ENCODE assay signal across 34 cellular contexts in the genomic region with DNA sequence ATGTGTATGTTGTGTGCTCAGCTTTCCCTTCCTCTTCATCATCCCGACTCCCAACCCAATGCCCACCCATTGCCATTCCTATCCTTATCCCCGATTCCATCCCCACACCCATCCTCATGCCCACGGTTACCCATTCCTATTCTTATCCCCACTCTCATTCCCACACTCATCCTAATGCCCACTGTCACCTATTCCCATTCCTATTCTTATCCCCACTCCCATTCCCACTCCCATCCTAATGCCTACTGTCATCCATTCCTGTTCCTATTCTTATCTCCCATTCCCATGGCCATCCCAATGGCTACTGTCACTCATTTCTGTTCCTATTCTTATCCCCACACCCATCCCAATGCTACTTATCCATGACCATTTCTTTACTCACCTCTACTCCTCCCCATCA.
"Had no signal": no experiment of that assay in that cellular context is flagged by ENCODE, and none has a peak within 500 bp of the region (broad histone marks: within the 10 kb centered on the region; RNA-seq: fewer than 3 reads in every experiment).

No MANE protein-coding gene starts in this region.

- H3K36me3 ChIP-seq: adrenal gland, ascending aorta, brain microvascular endothelial cell, breast epithelium, cardiac muscle cell had no signal

- H3K4me1 ChIP-seq: adrenal gland, ascending aorta, body of pancreas, breast epithelium had no signal

- ATAC-seq: activated naive CD4-positive, alpha-beta T cell treated with anti-CD3 and anti-CD28 coated beads, Interleukin-2, amount 50 U/mL, for 72 hours; activated naive CD8-positive, alpha-beta T cell treated with anti-CD3 and anti-CD28 coated beads, Interleukin-2, amount 50 U/mL, for 24 hours; activated T-cell treated with anti-CD3 and anti-CD28 coated beads, Interleukin-2, amount 50 U/mL, for 4 hours; activated T-cell treated with anti-CD3 and anti-CD28 coated beads, Interleukin-2, amount 50 U/mL, for 72 hours; activated T-helper 17 cell treated with anti-CD3 and anti-CD28 coated beads, Interleukin-2, amount 50 U/mL, for 72 hours; body of pancreas had no signal

- H3K27ac ChIP-seq: adrenal gland, ascending aorta, body of pancreas, brain microvascular endothelial cell, breast epithelium, cardiac muscle cell had no signal

- H3K9me3 ChIP-seq: adrenal gland, ascending aorta, body of pancreas, breast epithelium had no signal

- FAIRE-seq: astrocyte, bronchial epithelial cell had no signal

- H3K4me3 ChIP-seq: adrenal gland, ascending aorta, body of pancreas, breast epithelium, cardiac muscle cell had no signal

- DNase-seq: activated effector memory CD4-positive, alpha-beta T cell treated with anti-CD3 and anti-CD28 coated beads, Interleukin-2, amount 50 U/mL, for 16 hours; activated effector memory CD4-positive, alpha-beta T cell treated with Interleukin-2 at 50 U/mL for 16 hours; activated gamma-delta T cell; activated gamma-delta T cell treated with Interleukin-2 at 50 U/mL for 16 hours; activated naive CD4-positive, alpha-beta T cell; activated naive CD4-positive, alpha-beta T cell treated with anti-CD3 and anti-CD28 coated beads for 36 hours; activated naive CD4-positive, alpha-beta T cell treated with anti-CD3 and anti-CD28 coated beads, Interleukin-2, amount 10 ng/mL, durations not matched to agents 7 days and 5 days; activated naive CD4-positive, alpha-beta T cell treated with anti-CD3 and anti-CD28 coated beads, Interleukin-2, amount 50 U/mL, for 16 hours; activated naive CD4-positive, alpha-beta T cell treated with Interleukin-2 at 50 U/mL for 16 hours; activated naive CD8-positive, alpha-beta T cell treated with anti-CD3 and anti-CD28 coated beads for 36 hours; activated naive CD8-positive, alpha-beta T cell treated with anti-CD3 and anti-CD28 coated beads, Interleukin-2, amount 10 ng/mL, durations not matched to agents 7 days and 5 days; activated naive CD8-positive, alpha-beta T cell treated with anti-CD3 and anti-CD28 coated beads, Interleukin-2, amount 50 U/mL, for 24 hours; activated T-cell treated with anti-CD3 and anti-CD28 coated beads, Interleukin-2, amount 50 U/mL, for 1 hour; activated T-cell treated with anti-CD3 and anti-CD28 coated beads, Interleukin-2, amount 50 U/mL, for 24 hours; activated T-cell treated with anti-CD3 and anti-CD28 coated beads, Interleukin-2, amount 50 U/mL, for 4 hours; activated T-cell treated with anti-CD3 and anti-CD28 coated beads, Interleukin-2, amount 50 U/mL, for 48 hours; activated T-cell treated with anti-CD3 and anti-CD28 coated beads, Interleukin-2, amount 50 U/mL, for 72 hours; adrenal gland; amniotic stem cell; amygdala; anterior cingulate cortex; aorta; body of pancreas; brain microvascular endothelial cell; caudate nucleus; central memory CD4-positive, alpha-beta T cell; cerebellar nuclear complex had no signal

- H3K27me3 ChIP-seq: adrenal gland, ascending aorta, body of pancreas, brain microvascular endothelial cell had no signal
